Comparison of ENCODE assay signal across 8 cellular contexts in the genomic region with DNA sequence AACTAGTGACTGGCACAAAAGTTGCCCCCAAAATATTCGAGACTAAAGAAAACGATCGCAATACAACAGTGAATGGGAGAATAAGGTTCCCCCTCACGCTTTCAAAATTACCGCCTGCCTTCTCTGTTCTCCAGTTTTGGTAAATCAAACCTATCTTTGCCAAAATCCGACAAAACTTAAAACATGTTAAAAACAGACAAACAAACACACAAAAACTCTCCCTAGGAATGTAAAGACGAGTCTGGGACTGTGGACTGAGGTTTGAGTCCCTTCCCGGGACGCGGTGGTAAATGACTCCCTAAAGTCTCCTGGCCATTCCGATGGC. TPM values are rescaled to one million over a fixed set of nuclear protein-coding genes. Genes with fewer than 3 reads are reported as not detected.
DNase-seq lines count a peak whose midpoint lies in the region; ATAC-seq and TF ChIP-seq lines count a peak whose summit lies in the region.

No MANE protein-coding gene starts in this region.

- H3K4me1 Mint-ChIP-seq in effector memory CD8-positive, alpha-beta T cell (ENCODE audit: low read depth in 2 of 2): peaks cover 5 to 11% of the 10 kb centered on the region in 2 donors
- H3K4me1 Mint-ChIP-seq in natural killer cell treated with Interleukin-12 subunit alpha and Interleukin-12 subunit beta and Interleukin-15 and Interleukin-18, amount 100 ng/mL, for 72 hours (ENCODE audit: low read depth in 2 of 2): peaks cover 14 to 22% of the 10 kb centered on the region in 2 donors

- H3K9me3 Mint-ChIP-seq in effector memory CD8-positive, alpha-beta T cell: peaks cover 0 to 4% of the 10 kb centered on the region in 2 donors
- H3K9me3 Mint-ChIP-seq in natural killer cell treated with Interleukin-12 subunit alpha and Interleukin-12 subunit beta and Interleukin-15 and Interleukin-18, amount 100 ng/mL, for 72 hours: no peaks in the 10 kb centered on the region

- TF ChIP-seq CTCF in AG10803 (conservative IDR thresholded peaks at IDR 0.05; ENCODE audit: low read length) (no peak), NB4 (IDR thresholded peaks at IDR 0.05; ENCODE audit: low read depth, low read length) (no peak)

- H3K4me3 Mint-ChIP-seq in effector memory CD8-positive, alpha-beta T cell: peak overlapping the region; percentile 84 to 87
- peak overlapping the region; percentile 81 for H3K4me3 Mint-ChIP-seq in natural killer cell treated with Interleukin-12 subunit alpha and Interleukin-12 subunit beta and Interleukin-15 and Interleukin-18, amount 100 ng/mL, for 72 hours

- no peak for ATAC-seq in effector memory CD8-positive, alpha-beta T cell (replicated peaks)
- no peak for ATAC-seq in natural killer cell treated with Interleukin-12 subunit alpha and Interleukin-12 subunit beta and Interleukin-15 and Interleukin-18, amount 100 ng/mL, for 72 hours
- ATAC-seq in HG03439 (IDR thresholded peaks at IDR 0.05; ENCODE audit: unreplicated experiment): no peak

- peaks cover 4% of the 10 kb centered on the region for H3K36me3 Mint-ChIP-seq in effector memory CD8-positive, alpha-beta T cell (ENCODE audit: insufficient read depth)
- H3K36me3 Mint-ChIP-seq in natural killer cell treated with Interleukin-12 subunit alpha and Interleukin-12 subunit beta and Interleukin-15 and Interleukin-18, amount 100 ng/mL, for 72 hours: peaks cover 23% of the 10 kb centered on the region

- H3K27ac Mint-ChIP-seq in effector memory CD8-positive, alpha-beta T cell: peak overlapping the region in 1 of 2 donors; percentile 88
- H3K27ac Mint-ChIP-seq in natural killer cell treated with Interleukin-12 subunit alpha and Interleukin-12 subunit beta and Interleukin-15 and Interleukin-18, amount 100 ng/mL, for 72 hours: peak overlapping the region; percentile 74 to 75

- DNase-seq in AG10803 (ENCODE audit: low read depth): no peak
- no peak for DNase-seq in NB4 (ENCODE audit: low read depth)
- DNase-seq in effector memory CD8-positive, alpha-beta T cell: no peak
- DNase-seq in natural killer cell treated with Interleukin-12 subunit alpha and Interleukin-12 subunit beta and Interleukin-15 and Interleukin-18, amount 100 ng/mL, for 72 hours (ENCODE audit: low spot score): no peak
- no peak for DNase-seq in activated CD4-positive, CD25-positive, alpha-beta regulatory T cell (lab: John Stamatoyannopoulos, UW)
- DNase-seq in NCI-H774 (lab: John Stamatoyannopoulos, UW): no peak
- DNase-seq in NCI-H524 (lab: John Stamatoyannopoulos, UW): no peak

- H3K4me3 ChIP-seq in AG10803 (ENCODE audit: low read length) (peak overlapping the region; percentile 74), NB4 (ENCODE audit: low read depth, low read length) (peak overlapping the region; percentile 68)

- H3K27me3 Mint-ChIP-seq in effector memory CD8-positive, alpha-beta T cell: peaks cover 29 to 37% of the 10 kb centered on the region in 2 donors
- peaks cover 25 to 27% of the 10 kb centered on the region in 2 donors for H3K27me3 Mint-ChIP-seq in natural killer cell treated with Interleukin-12 subunit alpha and Interleukin-12 subunit beta and Interleukin-15 and Interleukin-18, amount 100 ng/mL, for 72 hours

- no peak for TF ChIP-seq POLR2A in NB4 (IDR thresholded peaks at IDR 0.05; ENCODE audit: extremely low read depth, insufficient read length)

RNA-seq across cellular contexts. Expression of a gene that starts 0.4 kb away (rescaled TPM):
- 1 to 10 TPM; 6.0 to 6.6 TPM for total RNA-seq in natural killer cell treated with Interleukin-12 subunit alpha and Interleukin-12 subunit beta and Interleukin-15 and Interleukin-18, amount 100 ng/mL, for 72 hours

RNA-seq across cellular contexts. Expression of a gene that starts 28.4 kb away (rescaled TPM):
- 1 to 10 TPM in 1 of 2 donors, not detected in 1; 2.0 TPM for total RNA-seq in natural killer cell treated with Interleukin-12 subunit alpha and Interleukin-12 subunit beta and Interleukin-15 and Interleukin-18, amount 100 ng/mL, for 72 hours

RNA-seq across cellular contexts. Expression of a gene that starts 34.4 kb away (rescaled TPM):
- under 1 TPM in 1 of 2 donors, not detected in 1; 0.53 TPM for total RNA-seq in natural killer cell treated with Interleukin-12 subunit alpha and Interleukin-12 subunit beta and Interleukin-15 and Interleukin-18, amount 100 ng/mL, for 72 hours
